Comparison of ENCODE assay signal across 9 cellular contexts in the genomic region with DNA sequence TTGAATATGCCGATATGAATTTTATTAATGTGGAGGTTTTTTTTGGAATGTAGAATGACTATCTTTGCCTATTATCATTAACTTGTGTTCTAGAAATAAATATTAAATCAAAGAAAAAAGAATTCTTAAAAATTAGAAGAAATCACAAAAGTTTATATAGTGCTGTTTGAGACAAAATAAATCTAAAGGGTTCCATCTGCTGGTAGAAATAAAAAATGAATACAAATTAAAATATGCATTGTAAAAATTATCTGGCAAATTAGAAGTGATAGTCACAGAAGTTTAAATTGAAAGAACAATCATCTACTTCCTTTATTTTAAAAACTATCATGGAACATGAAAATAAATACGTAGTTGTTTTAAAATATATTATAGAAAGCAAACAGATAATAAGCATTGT. TPM values are rescaled to one million over a fixed set of nuclear protein-coding genes. Genes with fewer than 3 reads are reported as not detected.
DNase-seq lines count a peak whose midpoint lies in the region; ATAC-seq, FAIRE-seq and TF ChIP-seq lines count a peak whose summit lies in the region.
"Had no signal": no experiment of that assay in that cellular context is flagged by ENCODE, and none has a peak within 500 bp of the region (broad histone marks: within the 10 kb centered on the region; RNA-seq: fewer than 3 reads in every experiment).

No MANE protein-coding gene starts in this region.

- FAIRE-seq in colon (lab: Jason Lieb, UNC): peak; percentile 83

- no peaks in the 10 kb centered on the region for H3K4me1 ChIP-seq in prostate gland (replicated peaks)

- ATAC-seq in GM21447 (IDR thresholded peaks at IDR 0.05; ENCODE audit: unreplicated experiment): no peak

- TF ChIP-seq CTCF in prostate gland (IDR thresholded peaks at IDR 0.05): peak in 3 of 4 experiments; percentile 28 to 35 (median 31)

- H3K27ac ChIP-seq in prostate gland: no peak overlapping the region
- H3K27ac ChIP-seq: epithelial cell of prostate had no signal

- H3K4me3 ChIP-seq in prostate gland: no peak overlapping the region

- WGBS in prostate gland: 72% methylated on average over 2 of the region's 2 CpGs

- intact Hi-C loops in prostate gland (cut with DNase I): loop anchor here (10.0 kb wide), 3 partner anchors 345 to 1015 kb away; no protein-coding TSS in a partner anchor

- peak; percentile 33 for DNase-seq in ELR (ENCODE audit: low read depth)
- DNase-seq in NCI-H446 treated with DMSO at 0.1 percent for 48 hours (lab: John Stamatoyannopoulos, UW): peak; percentile 15
- DNase-seq in prostate gland (ENCODE audit: low spot score): no peak
- no peak for DNase-seq in NCI-H1930 (lab: John Stamatoyannopoulos, UW)
- DNase-seq in mucosa of gallbladder (ENCODE audit: low spot score): no peak
- DNase-seq in GDM1 (lab: John Stamatoyannopoulos, UW): no peak

- TF ChIP-seq POLR2A in prostate gland (IDR thresholded peaks at IDR 0.05): no peak

- H3K36me3 ChIP-seq in prostate gland: no peaks in the 10 kb centered on the region

- H3K27me3 ChIP-seq in prostate gland (replicated peaks; ENCODE audit: insufficient read depth): no peaks in the 10 kb centered on the region

- no peaks in the 10 kb centered on the region for H3K9me3 ChIP-seq in prostate gland

RNA-seq across cellular contexts. Expression of gene ZBTB20, which starts 22.7 kb away (rescaled TPM):
- total RNA-seq in prostate gland: 100 to 1,000 TPM; 111 to 189 TPM
- total RNA-seq in mucosa of gallbladder: 75.9 TPM

Comparison
In these comparisons a context has a peak if more than half of its experiments do, and no peak if none do; other contexts are left out.
1. DNase-seq: peak in ELR (single experiment) and NCI-H446 treated with DMSO at 0.1 percent for 48 hours (single experiment); none in prostate gland (single experiment), NCI-H1930 (0 of 2), mucosa of gallbladder (single experiment) and GDM1 (single experiment).